In the genomic region with DNA sequence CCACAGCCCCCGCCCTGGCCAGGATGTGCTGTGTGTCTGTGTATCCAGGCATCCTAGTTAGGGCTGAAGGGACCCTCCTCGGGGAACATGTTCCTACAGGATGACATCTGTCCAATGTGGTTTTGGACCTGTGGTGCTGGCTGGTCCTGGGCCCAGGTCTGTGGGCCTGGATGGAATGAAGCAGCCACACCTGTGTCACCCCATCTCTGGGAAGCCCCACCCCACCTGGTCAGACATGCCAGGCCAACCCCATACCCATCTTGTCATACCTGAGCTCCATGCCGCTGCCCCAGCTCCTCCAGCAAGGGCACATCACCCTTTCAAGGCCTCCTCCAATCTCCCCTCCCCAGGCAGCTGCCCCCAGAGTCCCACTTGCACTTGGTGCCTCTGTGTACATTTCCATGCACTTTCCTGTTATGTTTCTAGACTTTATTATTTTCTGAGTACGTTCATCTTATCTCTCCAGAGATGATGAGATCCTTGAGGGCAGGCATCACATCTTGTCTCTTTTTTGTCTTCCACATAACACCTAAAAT, we compare ENCODE assay signal across 17 cellular contexts. TPM values are rescaled to one million over a fixed set of nuclear protein-coding genes. Genes with fewer than 3 reads are reported as not detected.
DNase-seq lines count a peak whose midpoint lies in the region; ATAC-seq lines count a peak whose summit lies in the region.
"Had no signal": no experiment of that assay in that cellular context is flagged by ENCODE, and none has a peak within 500 bp of the region (broad histone marks: within the 10 kb centered on the region; RNA-seq: fewer than 3 reads in every experiment).

No MANE protein-coding gene starts in this region.

- peaks cover 15% of the 10 kb centered on the region for H3K4me1 Mint-ChIP-seq in activated CD4-positive, alpha-beta T cell treated with anti-CD3 and anti-CD28 coated beads, Interleukin-2, amount 10 ng/mL, durations not matched to agents 24 days and 14 days
- peaks cover 38% of the 10 kb centered on the region for H3K4me1 Mint-ChIP-seq in activated T-helper 2 cell treated with anti-CD3 and anti-CD28 coated beads, Interferon-gamma antibody, Interleukin-2, Interleukin-4, amounts not matched to agents 10 μg/mL and 5 μg/mL and 100 μg/mL, durations not matched to agents 14 hours and 24 hours and 36 hours (ENCODE audit: low read depth)
- H3K4me1 Mint-ChIP-seq in stimulated activated effector memory CD8-positive, alpha-beta T cell treated with anti-CD3 and anti-CD28 coated beads, Interleukin-12 subunit alpha, Interleukin-12 subunit beta, amount 100 ng/mL, for 72 hours: peaks cover 30% of the 10 kb centered on the region
- H3K4me1 Mint-ChIP-seq in CD8-positive, alpha-beta memory T cell: peaks cover 0 to 3% (median 2%) of the 10 kb centered on the region in 3 donors

- POLR2A ChIA-PET in CD8-positive, alpha-beta memory T cell (lab: Charles Lee): no interaction called here

- peak overlapping the region in 3 of 11 experiments; percentile 14 to 57 (median 42); a peak in 4 of 22 replicates for H3K27ac ChIP-seq in BLaER1 treated with 17β-estradiol and CSF1 and Interleukin-3, amounts not matched to agents 10 nM and 100 nM
- no peak overlapping the region for H3K27ac ChIP-seq in CD8-positive, alpha-beta memory T cell (ENCODE audit: low read depth, low read length)
- H3K27ac ChIP-seq: GM23248 had no signal

- ATAC-seq in stimulated activated effector memory CD8-positive, alpha-beta T cell treated with anti-CD3 and anti-CD28 coated beads, Interleukin-12 subunit alpha, Interleukin-12 subunit beta, amount 100 ng/mL, for 72 hours: no peak
- no peak for ATAC-seq in GM19035 (IDR thresholded peaks at IDR 0.05; ENCODE audit: unreplicated experiment)

- no peaks in the 10 kb centered on the region for H3K27me3 Mint-ChIP-seq in activated CD4-positive, alpha-beta T cell treated with anti-CD3 and anti-CD28 coated beads, Interleukin-2, amount 10 ng/mL, durations not matched to agents 24 days and 14 days
- no peaks in the 10 kb centered on the region for H3K27me3 Mint-ChIP-seq in activated T-helper 2 cell treated with anti-CD3 and anti-CD28 coated beads, Interferon-gamma antibody, Interleukin-2, Interleukin-4, amounts not matched to agents 10 μg/mL and 5 μg/mL and 100 μg/mL, durations not matched to agents 14 hours and 24 hours and 36 hours (ENCODE audit: low read depth)
- peaks cover 2 to 3% of the 10 kb centered on the region in 2 donors for H3K27me3 Mint-ChIP-seq in CD8-positive, alpha-beta memory T cell

- no peak overlapping the region for H3K4me3 Mint-ChIP-seq in activated CD4-positive, alpha-beta T cell treated with anti-CD3 and anti-CD28 coated beads, Interleukin-2, amount 10 ng/mL, durations not matched to agents 24 days and 14 days
- H3K4me3 Mint-ChIP-seq in activated T-helper 2 cell treated with anti-CD3 and anti-CD28 coated beads, Interferon-gamma antibody, Interleukin-2, Interleukin-4, amounts not matched to agents 10 μg/mL and 5 μg/mL and 100 μg/mL, durations not matched to agents 14 hours and 24 hours and 36 hours (ENCODE audit: low read depth): no peak overlapping the region
- no peak overlapping the region for H3K4me3 Mint-ChIP-seq in stimulated activated effector memory CD8-positive, alpha-beta T cell treated with anti-CD3 and anti-CD28 coated beads, Interleukin-12 subunit alpha, Interleukin-12 subunit beta, amount 100 ng/mL, for 72 hours
- no peak overlapping the region for H3K4me3 Mint-ChIP-seq in CD8-positive, alpha-beta memory T cell
- H3K4me3 Mint-ChIP-seq: CD4-positive, CD25-positive, alpha-beta regulatory T cell; H9 had no signal

- no peak overlapping the region for H3K4me3 ChIP-seq in BLaER1 treated with 17β-estradiol and CSF1 and Interleukin-3, amounts not matched to agents 10 nM and 100 nM
- no peak overlapping the region for H3K4me3 ChIP-seq in CD8-positive, alpha-beta memory T cell (ENCODE audit: low read length)
- H3K4me3 ChIP-seq: GM23248 had no signal

- CTCF ChIA-PET in CD8-positive, alpha-beta memory T cell (lab: Charles Lee): no interaction called here

- H3K27ac Mint-ChIP-seq in activated CD4-positive, alpha-beta T cell treated with anti-CD3 and anti-CD28 coated beads, Interleukin-2, amount 10 ng/mL, durations not matched to agents 24 days and 14 days: peak overlapping the region; percentile 30
- H3K27ac Mint-ChIP-seq in activated T-helper 2 cell treated with anti-CD3 and anti-CD28 coated beads, Interferon-gamma antibody, Interleukin-2, Interleukin-4, amounts not matched to agents 10 μg/mL and 5 μg/mL and 100 μg/mL, durations not matched to agents 14 hours and 24 hours and 36 hours: peak overlapping the region; percentile 48
- peak overlapping the region; percentile 53 for H3K27ac Mint-ChIP-seq in stimulated activated effector memory CD8-positive, alpha-beta T cell treated with anti-CD3 and anti-CD28 coated beads, Interleukin-12 subunit alpha, Interleukin-12 subunit beta, amount 100 ng/mL, for 72 hours
- peak overlapping the region in 2 of 8 donors; percentile 44 to 55 for H3K27ac Mint-ChIP-seq in CD8-positive, alpha-beta memory T cell
- H3K27ac Mint-ChIP-seq: H9 had no signal

- peak overlapping the region in 7 of 11 experiments; percentile 51 to 90 (median 82); a peak in 12 of 22 replicates for H3K4me2 ChIP-seq in BLaER1 treated with 17β-estradiol and CSF1 and Interleukin-3, amounts not matched to agents 10 nM and 100 nM

- peaks cover 16 to 68% (median 33%) of the 10 kb centered on the region in 10 experiments for H3K4me1 ChIP-seq in BLaER1 treated with 17β-estradiol and CSF1 and Interleukin-3, amounts not matched to agents 10 nM and 100 nM
- peaks cover 6% of the 10 kb centered on the region for H3K4me1 ChIP-seq in CD8-positive, alpha-beta memory T cell (ENCODE audit: insufficient read depth, low read length)

- H3K36me3 ChIP-seq in BLaER1 treated with 17β-estradiol and CSF1 and Interleukin-3, amounts not matched to agents 10 nM and 100 nM: no peaks in the 10 kb centered on the region
- no peaks in the 10 kb centered on the region for H3K36me3 ChIP-seq in CD8-positive, alpha-beta memory T cell (ENCODE audit: insufficient read depth, low read length)

- no peaks in the 10 kb centered on the region for H4K20me1 ChIP-seq in BLaER1 treated with 17β-estradiol and CSF1 and Interleukin-3, amounts not matched to agents 10 nM and 100 nM

- no peak for DNase-seq in activated CD4-positive, alpha-beta T cell treated with anti-CD3 and anti-CD28 coated beads, Interleukin-2, amount 10 ng/mL, durations not matched to agents 24 days and 14 days
- DNase-seq in activated CD4-positive, alpha-beta T cell treated with anti-CD3 and anti-CD28 coated beads, Interleukin-2, amount 50 U/mL, for 48 hours: no peak
- no peak for DNase-seq in activated T-helper 2 cell treated with anti-CD3 and anti-CD28 coated beads, Interferon-gamma antibody, Interleukin-2, Interleukin-4, amounts not matched to agents 10 μg/mL and 5 μg/mL and 100 μg/mL, durations not matched to agents 14 hours and 24 hours and 36 hours (ENCODE audit: low spot score)
- DNase-seq in stimulated activated effector memory CD8-positive, alpha-beta T cell treated with anti-CD3 and anti-CD28 coated beads, Interleukin-12 subunit alpha, Interleukin-12 subunit beta, amount 100 ng/mL, for 72 hours (ENCODE audit: low spot score in 2 of 2): no peak
- no peak for DNase-seq in CD8-positive, alpha-beta memory T cell
- DNase-seq: CD4-positive, CD25-positive, alpha-beta regulatory T cell; GM23248; Karpas-422; NCI-H1092; NCI-H1417 treated with DMSO at 0.1 percent for 48 hours; NCI-H1694 treated with DMSO at 0.1 percent for 48 hours; NCI-H2081; NCI-H2227 treated with DMSO at 0.1 percent for 48 hours; NCI-H526 treated with DMSO at 0.1 percent for 48 hours had no signal

- H3K36me3 Mint-ChIP-seq in activated CD4-positive, alpha-beta T cell treated with anti-CD3 and anti-CD28 coated beads, Interleukin-2, amount 10 ng/mL, durations not matched to agents 24 days and 14 days (ENCODE audit: low read depth): no peaks in the 10 kb centered on the region
- no peaks in the 10 kb centered on the region for H3K36me3 Mint-ChIP-seq in activated T-helper 2 cell treated with anti-CD3 and anti-CD28 coated beads, Interferon-gamma antibody, Interleukin-2, Interleukin-4, amounts not matched to agents 10 μg/mL and 5 μg/mL and 100 μg/mL, durations not matched to agents 14 hours and 24 hours and 36 hours (ENCODE audit: low read depth)
- no peaks in the 10 kb centered on the region for H3K36me3 Mint-ChIP-seq in stimulated activated effector memory CD8-positive, alpha-beta T cell treated with anti-CD3 and anti-CD28 coated beads, Interleukin-12 subunit alpha, Interleukin-12 subunit beta, amount 100 ng/mL, for 72 hours
- no peaks in the 10 kb centered on the region for H3K36me3 Mint-ChIP-seq in CD8-positive, alpha-beta memory T cell
- H3K36me3 Mint-ChIP-seq: CD4-positive, CD25-positive, alpha-beta regulatory T cell had no signal

- peaks cover 10% of the 10 kb centered on the region for H3K9me3 Mint-ChIP-seq in activated CD4-positive, alpha-beta T cell treated with anti-CD3 and anti-CD28 coated beads, Interleukin-2, amount 10 ng/mL, durations not matched to agents 24 days and 14 days
- H3K9me3 Mint-ChIP-seq in activated T-helper 2 cell treated with anti-CD3 and anti-CD28 coated beads, Interferon-gamma antibody, Interleukin-2, Interleukin-4, amounts not matched to agents 10 μg/mL and 5 μg/mL and 100 μg/mL, durations not matched to agents 14 hours and 24 hours and 36 hours: peaks cover 5% of the 10 kb centered on the region
- H3K9me3 Mint-ChIP-seq in stimulated activated effector memory CD8-positive, alpha-beta T cell treated with anti-CD3 and anti-CD28 coated beads, Interleukin-12 subunit alpha, Interleukin-12 subunit beta, amount 100 ng/mL, for 72 hours: no peaks in the 10 kb centered on the region
- peaks cover 0 to 7% (median 0%) of the 10 kb centered on the region in 5 donors for H3K9me3 Mint-ChIP-seq in CD8-positive, alpha-beta memory T cell

- no peaks in the 10 kb centered on the region for H3K27me3 ChIP-seq in BLaER1 treated with 17β-estradiol and CSF1 and Interleukin-3, amounts not matched to agents 10 nM and 100 nM
- H3K27me3 ChIP-seq in CD8-positive, alpha-beta memory T cell (ENCODE audit: insufficient read depth, low read length, poor library complexity, severe bottlenecking): no peaks in the 10 kb centered on the region

- peaks cover 0 to 25% (median 13%) of the 10 kb centered on the region in 11 experiments; a peak in 15 of 22 replicates for H3K9me3 ChIP-seq in BLaER1 treated with 17β-estradiol and CSF1 and Interleukin-3, amounts not matched to agents 10 nM and 100 nM (replicated peaks in 1 of 11)
- H3K9me3 ChIP-seq in CD8-positive, alpha-beta memory T cell (ENCODE audit: low read length): no peaks in the 10 kb centered on the region

- H3K9ac ChIP-seq in BLaER1 treated with 17β-estradiol and CSF1 and Interleukin-3, amounts not matched to agents 10 nM and 100 nM: no peak overlapping the region
- H3K9ac ChIP-seq: GM23248 had no signal

- intact Hi-C loops in activated CD4-positive, alpha-beta T cell treated with anti-CD3 and anti-CD28 coated beads, Interleukin-2, amount 10 ng/mL, durations not matched to agents 24 days and 14 days (cut with micrococcal nuclease): no loop called here
- intact Hi-C loops in activated T-helper 2 cell treated with anti-CD3 and anti-CD28 coated beads, Interferon-gamma antibody, Interleukin-2, Interleukin-4, amounts not matched to agents 10 μg/mL and 5 μg/mL and 100 μg/mL, durations not matched to agents 14 hours and 24 hours and 36 hours (cut with micrococcal nuclease): no loop called here

RNA-seq across cellular contexts. Expression of gene PLB1, which starts 24.1 kb away (rescaled TPM):
- 0.63 and 1.8 TPM in 2 replicates for total RNA-seq in activated CD4-positive, alpha-beta T cell treated with anti-CD3 and anti-CD28 coated beads, Interleukin-2, amount 10 ng/mL, durations not matched to agents 24 days and 14 days
- total RNA-seq in activated T-helper 2 cell treated with anti-CD3 and anti-CD28 coated beads, Interferon-gamma antibody, Interleukin-2, Interleukin-4, amounts not matched to agents 10 μg/mL and 5 μg/mL and 100 μg/mL, durations not matched to agents 14 hours and 24 hours and 36 hours: 1.8 and 2.0 TPM in 2 replicates
- under 1 TPM; 0.35 to 0.39 TPM for total RNA-seq in CD8-positive, alpha-beta memory T cell
- polyA plus RNA-seq in CD8-positive, alpha-beta memory T cell: 0.16 TPM
- total RNA-seq: H9 had no signal
